15 cellular contexts compared by ENCODE assay signal in the genomic region with DNA sequence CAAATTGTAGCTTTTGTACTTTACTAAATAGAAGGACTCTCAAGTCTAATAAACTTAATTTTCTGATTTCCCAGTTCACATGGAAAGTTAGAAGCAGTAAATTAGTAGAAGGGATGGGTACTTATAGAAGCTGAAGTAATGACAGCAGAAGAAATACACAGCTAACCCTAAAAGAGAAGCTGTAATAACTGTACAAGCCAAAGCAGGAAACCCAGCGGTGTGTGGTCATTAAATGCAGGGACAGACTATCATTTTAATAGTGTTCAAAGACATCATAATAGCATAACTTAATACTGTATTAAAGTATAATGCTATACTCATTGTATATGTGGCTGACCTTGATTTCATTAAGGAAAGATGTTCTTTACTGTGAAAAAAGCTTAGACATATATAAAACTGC.
DNase-seq lines count a peak whose midpoint lies in the region; ATAC-seq and TF ChIP-seq lines count a peak whose summit lies in the region.
"Had no signal": no experiment of that assay in that cellular context is flagged by ENCODE, and none has a peak within 500 bp of the region (broad histone marks: within the 10 kb centered on the region; RNA-seq: fewer than 3 reads in every experiment).

No MANE protein-coding gene starts in this region.

- POLR2A ChIA-PET in activated CD4-positive, alpha-beta memory T cell treated with anti-CD3 and anti-CD28 coated beads, Interleukin-2, amount 10 ng/mL, durations not matched to agents 7 days and 5 days (lab: Charles Lee): interaction anchor here (0.8 to 2.1 kb wide), 5 partner anchors 15 to 173 kb away, joined by 3 to 9 read pairs (median 4); partner anchors contain the start of genes MAP3K9 and PCNX1

- no peak for ATAC-seq in stimulated activated naive B cell treated with anti-CD40 and anti-IgM and Interleukin-4, amounts not matched to agents 10 μg/mL and 1 μg/mL and 100 μg/mL, for 72 hours (replicated peaks)
- ATAC-seq: sciatic nerve had no signal

- CTCF ChIA-PET in activated naive CD4-positive, alpha-beta T cell treated with anti-CD3 and anti-CD28 coated beads, Interleukin-2, amount 10 ng/mL, durations not matched to agents 7 days and 5 days (lab: Charles Lee): interaction anchor here (1.1 to 1.8 kb wide), 2 partner anchors 10 to 165 kb away, joined by 3 to 7 read pairs; no protein-coding TSS in a partner anchor
- CTCF ChIA-PET in activated CD4-positive, alpha-beta memory T cell treated with anti-CD3 and anti-CD28 coated beads, Interleukin-2, amount 10 ng/mL, durations not matched to agents 7 days and 5 days (lab: Charles Lee): interaction anchor here (1.2 to 1.9 kb wide), 4 partner anchors 29 to 321 kb away, joined by 3 to 6 read pairs (median 4); partner anchors contain the start of gene PCNX1

- no peak overlapping the region for H3K4me3 Mint-ChIP-seq in activated naive CD4-positive, alpha-beta T cell treated with anti-CD3 and anti-CD28 coated beads, Interleukin-2, amount 10 ng/mL, durations not matched to agents 7 days and 5 days
- peak overlapping the region; percentile 49 for H3K4me3 Mint-ChIP-seq in activated CD4-positive, alpha-beta memory T cell treated with anti-CD3 and anti-CD28 coated beads, Interleukin-2, amount 10 ng/mL, durations not matched to agents 7 days and 5 days
- H3K4me3 Mint-ChIP-seq in osteocyte (ENCODE audit: unreplicated experiment) (no peak overlapping the region), mesothelial cell of epicardium (no peak overlapping the region)
- H3K4me3 Mint-ChIP-seq in stimulated activated naive B cell treated with anti-CD40 and anti-IgM and Interleukin-4, amounts not matched to agents 10 μg/mL and 1 μg/mL and 100 μg/mL, for 72 hours: no peak overlapping the region
- H3K4me3 Mint-ChIP-seq: type B pancreatic cell had no signal

- H3K27me3 Mint-ChIP-seq in activated naive CD4-positive, alpha-beta T cell treated with anti-CD3 and anti-CD28 coated beads, Interleukin-2, amount 10 ng/mL, durations not matched to agents 7 days and 5 days: no peaks in the 10 kb centered on the region
- no peaks in the 10 kb centered on the region for H3K27me3 Mint-ChIP-seq in activated CD4-positive, alpha-beta memory T cell treated with anti-CD3 and anti-CD28 coated beads, Interleukin-2, amount 10 ng/mL, durations not matched to agents 7 days and 5 days
- H3K27me3 Mint-ChIP-seq in osteocyte (ENCODE audit: unreplicated experiment) (no peaks in the 10 kb centered on the region), mesothelial cell of epicardium (ENCODE audit: low read depth) (no peaks in the 10 kb centered on the region)
- H3K27me3 Mint-ChIP-seq in stimulated activated naive B cell treated with anti-CD40 and anti-IgM and Interleukin-4, amounts not matched to agents 10 μg/mL and 1 μg/mL and 100 μg/mL, for 72 hours: no peaks in the 10 kb centered on the region
- H3K27me3 Mint-ChIP-seq: type B pancreatic cell had no signal

- H3K9me3 Mint-ChIP-seq in activated naive CD4-positive, alpha-beta T cell treated with anti-CD3 and anti-CD28 coated beads, Interleukin-2, amount 10 ng/mL, durations not matched to agents 7 days and 5 days: no peaks in the 10 kb centered on the region
- no peaks in the 10 kb centered on the region for H3K9me3 Mint-ChIP-seq in activated CD4-positive, alpha-beta memory T cell treated with anti-CD3 and anti-CD28 coated beads, Interleukin-2, amount 10 ng/mL, durations not matched to agents 7 days and 5 days
- no peaks in the 10 kb centered on the region for H3K9me3 Mint-ChIP-seq in osteocyte (ENCODE audit: unreplicated experiment)
- no peaks in the 10 kb centered on the region for H3K9me3 Mint-ChIP-seq in stimulated activated naive B cell treated with anti-CD40 and anti-IgM and Interleukin-4, amounts not matched to agents 10 μg/mL and 1 μg/mL and 100 μg/mL, for 72 hours
- H3K9me3 Mint-ChIP-seq in mesothelial cell of epicardium: no peaks in the 10 kb centered on the region
- H3K9me3 Mint-ChIP-seq: type B pancreatic cell had no signal

- DNase-seq in activated naive CD4-positive, alpha-beta T cell treated with anti-CD3 and anti-CD28 coated beads, Interleukin-2, amount 10 ng/mL, durations not matched to agents 7 days and 5 days: no peak
- no peak for DNase-seq in activated naive CD4-positive, alpha-beta T cell (lab: John Stamatoyannopoulos, UW)
- DNase-seq in KBM-7 (peak; percentile 27), osteocyte (ENCODE audit: extremely low spot score, unreplicated experiment) (no peak), NCI-H526 treated with DMSO at 0.1 percent for 48 hours (lab: John Stamatoyannopoulos, UW) (no peak), mesothelial cell of epicardium (ENCODE audit: low spot score in 2 of 2, unreplicated experiment in 2 of 2) (no peak)
- DNase-seq in activated CD4-positive, alpha-beta memory T cell treated with anti-CD3 and anti-CD28 coated beads, Interleukin-2, amount 10 ng/mL, durations not matched to agents 7 days and 5 days: no peak
- DNase-seq in stimulated activated naive B cell treated with anti-CD40 and anti-IgM and Interleukin-4, amounts not matched to agents 10 μg/mL and 1 μg/mL and 100 μg/mL, for 72 hours: no peak
- DNase-seq: mammary epithelial cell; NCI-H1048; NCI-H2227 treated with DMSO at 0.1 percent for 48 hours; SJCRH30; stimulated activated CD4-positive, alpha-beta T cell treated with anti-CD3 and anti-CD28 coated beads, Interleukin-4, amount 100 ng/mL, for 1 hour had no signal

- peaks cover 21% of the 10 kb centered on the region for H3K36me3 Mint-ChIP-seq in activated naive CD4-positive, alpha-beta T cell treated with anti-CD3 and anti-CD28 coated beads, Interleukin-2, amount 10 ng/mL, durations not matched to agents 7 days and 5 days
- H3K36me3 Mint-ChIP-seq in activated CD4-positive, alpha-beta memory T cell treated with anti-CD3 and anti-CD28 coated beads, Interleukin-2, amount 10 ng/mL, durations not matched to agents 7 days and 5 days (ENCODE audit: low read depth): peaks cover 24% of the 10 kb centered on the region
- peaks cover 6% of the 10 kb centered on the region for H3K36me3 Mint-ChIP-seq in osteocyte (ENCODE audit: unreplicated experiment)
- H3K36me3 Mint-ChIP-seq in stimulated activated naive B cell treated with anti-CD40 and anti-IgM and Interleukin-4, amounts not matched to agents 10 μg/mL and 1 μg/mL and 100 μg/mL, for 72 hours: peaks cover 12 to 14% of the 10 kb centered on the region in 2 donors
- H3K36me3 Mint-ChIP-seq in mesothelial cell of epicardium: peaks cover 9% of the 10 kb centered on the region

- in situ Hi-C loops in KBM-7 (cut with MboI; ENCODE audit: low pct_unique_long_range_greater_than_20kb, low sequenced_read_pairs): no loop called here

- TF ChIP-seq CTCF in osteocyte (IDR thresholded peaks at IDR 0.05): no peak
- no peak for TF ChIP-seq CTCF in mesothelial cell of epicardium (IDR thresholded peaks at IDR 0.05; ENCODE audit: unreplicated experiment)

- H3K4me1 Mint-ChIP-seq in activated naive CD4-positive, alpha-beta T cell treated with anti-CD3 and anti-CD28 coated beads, Interleukin-2, amount 10 ng/mL, durations not matched to agents 7 days and 5 days: peaks cover 30% of the 10 kb centered on the region
- H3K4me1 Mint-ChIP-seq in activated CD4-positive, alpha-beta memory T cell treated with anti-CD3 and anti-CD28 coated beads, Interleukin-2, amount 10 ng/mL, durations not matched to agents 7 days and 5 days: peaks cover 43% of the 10 kb centered on the region
- H3K4me1 Mint-ChIP-seq in osteocyte (ENCODE audit: unreplicated experiment) (peaks cover 36% of the 10 kb centered on the region), mesothelial cell of epicardium (no peaks in the 10 kb centered on the region)
- H3K4me1 Mint-ChIP-seq in stimulated activated naive B cell treated with anti-CD40 and anti-IgM and Interleukin-4, amounts not matched to agents 10 μg/mL and 1 μg/mL and 100 μg/mL, for 72 hours: peaks cover 3 to 11% of the 10 kb centered on the region in 2 donors

- H3K27ac Mint-ChIP-seq in activated naive CD4-positive, alpha-beta T cell treated with anti-CD3 and anti-CD28 coated beads, Interleukin-2, amount 10 ng/mL, durations not matched to agents 7 days and 5 days: peak overlapping the region; percentile 55
- H3K27ac Mint-ChIP-seq in activated CD4-positive, alpha-beta memory T cell treated with anti-CD3 and anti-CD28 coated beads, Interleukin-2, amount 10 ng/mL, durations not matched to agents 7 days and 5 days: peak overlapping the region; percentile 72
- peak overlapping the region; percentile 6 for H3K27ac Mint-ChIP-seq in osteocyte (ENCODE audit: unreplicated experiment)
- H3K27ac Mint-ChIP-seq in stimulated activated naive B cell treated with anti-CD40 and anti-IgM and Interleukin-4, amounts not matched to agents 10 μg/mL and 1 μg/mL and 100 μg/mL, for 72 hours: no peak overlapping the region
- H3K27ac Mint-ChIP-seq in mesothelial cell of epicardium: no peak overlapping the region
- H3K27ac Mint-ChIP-seq: type B pancreatic cell had no signal

Comparison
In these comparisons a context has a peak if more than half of its experiments do, and no peak if none do; other contexts are left out.
1. H3K27ac Mint-ChIP-seq: peak in activated naive CD4-positive, alpha-beta T cell treated with anti-CD3 and anti-CD28 coated beads, Interleukin-2, amount 10 ng/mL, durations not matched to agents 7 days and 5 days (single experiment), activated CD4-positive, alpha-beta memory T cell treated with anti-CD3 and anti-CD28 coated beads, Interleukin-2, amount 10 ng/mL, durations not matched to agents 7 days and 5 days (single experiment) and osteocyte (single experiment); none in stimulated activated naive B cell treated with anti-CD40 and anti-IgM and Interleukin-4, amounts not matched to agents 10 μg/mL and 1 μg/mL and 100 μg/mL, for 72 hours (single experiment) and mesothelial cell of epicardium (single experiment).